ENCODE assay signal across 1 cellular context in the genomic region with DNA sequence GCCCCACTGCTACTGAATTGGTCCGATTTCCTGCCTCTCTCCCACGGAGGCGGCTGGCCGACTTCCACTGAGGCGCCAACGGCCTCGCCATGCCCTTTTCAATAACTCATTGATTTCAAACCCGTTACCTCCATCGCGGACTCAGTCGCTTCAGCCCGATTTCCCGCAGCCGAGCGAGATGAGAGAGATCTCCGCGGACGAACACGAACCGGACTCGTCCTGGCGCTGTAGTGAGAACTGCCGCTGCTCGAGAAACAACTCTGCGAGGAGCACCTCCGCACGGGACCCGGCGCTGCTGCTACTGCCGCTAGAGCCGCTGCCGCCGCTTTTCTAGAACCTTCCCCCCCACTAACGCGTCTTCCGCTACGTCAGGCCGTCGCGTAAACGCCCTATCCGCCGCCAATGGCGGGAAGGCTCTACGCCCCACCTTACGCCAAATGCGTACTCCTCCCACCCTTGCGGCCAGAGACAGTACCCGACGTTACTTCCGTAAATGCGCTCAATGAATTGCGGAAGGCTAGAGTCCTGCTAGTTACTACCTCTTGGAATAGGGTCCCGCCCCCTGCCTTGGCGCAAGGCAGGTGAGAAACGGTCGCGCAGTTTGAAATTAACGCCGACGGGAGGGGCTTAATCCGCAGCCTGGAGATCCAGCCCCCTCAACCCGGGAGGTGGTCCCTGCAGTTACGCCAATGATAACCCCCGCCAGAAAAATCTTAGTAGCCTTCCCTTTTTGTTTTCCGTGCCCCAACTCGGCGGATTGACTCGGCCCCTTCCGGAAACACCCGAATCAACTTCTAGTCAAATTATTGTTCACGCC.
TF ChIP-seq lines count a peak whose summit lies in the region.

TSS of gene HNRNPA2B1 (minus strand) at position 303 of the 817 bp plus-strand sequence. CDS start at position 134, 169 bp downstream.

TF ChIP-seq in HepG2, 621 proteins besides CTCF, POLR2A, EP300 and RAD21 (continued from another document and continues in another):
- TF ChIP-seq HES4 (CRISPR knock-in tag; IDR thresholded peaks at IDR 0.05; ENCODE audit: borderline replicate concordance) (peak; percentile 37; the same call in 1 of the 2 replicates), BORCS8-MEF2B (CRISPR knock-in tag; IDR thresholded peaks at IDR 0.05) (peak; percentile 79), NR2F1 (CRISPR knock-in tag; IDR thresholded peaks at IDR 0.05) (no peak), ZBTB8A (CRISPR knock-in tag; IDR thresholded peaks at IDR 0.05; ENCODE audit: borderline replicate concordance, low read depth) (peak; percentile 73; the same call in 1 of the 2 replicates), SP1 (IDR thresholded peaks at IDR 0.05) (no peak), SP1 (CRISPR knock-in tag; IDR thresholded peaks at IDR 0.05) (peak; percentile 69), ZNF430 (CRISPR knock-in tag; IDR thresholded peaks at IDR 0.05) (peak; percentile 96), ZNF598 (CRISPR knock-in tag; IDR thresholded peaks at IDR 0.05; ENCODE audit: borderline replicate concordance) (0 out of 2 replicates have a peak, but pooled peaks have one; percentile 65), ZNF552 (CRISPR knock-in tag; IDR thresholded peaks at IDR 0.05; ENCODE audit: borderline replicate concordance) (no peak), JDP2 (CRISPR knock-in tag; IDR thresholded peaks at IDR 0.05; ENCODE audit: borderline replicate concordance) (no peak), HMGXB4 (CRISPR knock-in tag; IDR thresholded peaks at IDR 0.05; ENCODE audit: borderline replicate concordance in 1 of 2, low read depth in 1 of 2) (peak; percentile 63 to 71; a peak in 3 of 4 replicates), ZNF75D (CRISPR knock-in tag; IDR thresholded peaks at IDR 0.05; ENCODE audit: borderline replicate concordance) (no peak), ZNF670 (CRISPR knock-in tag; IDR thresholded peaks at IDR 0.05; ENCODE audit: borderline replicate concordance) (no peak), AHR (CRISPR knock-in tag; IDR thresholded peaks at IDR 0.05) (0 out of 2 replicates have a peak, but pooled peaks have one; percentile 47), NBN (conservative IDR thresholded peaks at IDR 0.05) (no peak), ZBTB33 (CRISPR knock-in tag; IDR thresholded peaks at IDR 0.05) (no peak; the same call in 1 of the 2 replicates), ZFP90 (CRISPR knock-in tag; IDR thresholded peaks at IDR 0.05; ENCODE audit: borderline replicate concordance) (peak; percentile 75; the same call in 1 of the 2 replicates), ZNF530 (CRISPR knock-in tag; IDR thresholded peaks at IDR 0.05; ENCODE audit: low read depth) (no peak), FIP1L1 (IDR thresholded peaks at IDR 0.05; ENCODE audit: borderline replicate concordance, insufficient read depth, low read depth, low read length) (no peak), TCF7L2 (IDR thresholded peaks at IDR 0.05; ENCODE audit: low read depth, low read length) (no peak), ZNF367 (CRISPR knock-in tag; IDR thresholded peaks at IDR 0.05; ENCODE audit: borderline replicate concordance) (0 out of 2 replicates have a peak, but pooled peaks have one; percentile 36), FOXP1 (IDR thresholded peaks at IDR 0.05) (no peak), FOXP1 (CRISPR knock-in tag; IDR thresholded peaks at IDR 0.05) (no peak), TOE1 (CRISPR knock-in tag; IDR thresholded peaks at IDR 0.05) (no peak), KDM4B (CRISPR knock-in tag; IDR thresholded peaks at IDR 0.05) (peak; percentile 36), SP140L (CRISPR knock-in tag; IDR thresholded peaks at IDR 0.05; ENCODE audit: borderline replicate concordance) (no peak), ZNF263 (CRISPR knock-in tag; IDR thresholded peaks at IDR 0.05) (peak; percentile 67; the same call in 1 of the 2 replicates), ZNF572 (CRISPR knock-in tag; IDR thresholded peaks at IDR 0.05) (no peak), SIX4 (CRISPR knock-in tag; IDR thresholded peaks at IDR 0.05) (no peak), ZMAT3 (CRISPR knock-in tag; conservative IDR thresholded peaks at IDR 0.05) (0 out of 2 replicates have a peak, but pooled peaks have one; percentile 19), PHF20 (CRISPR knock-in tag; IDR thresholded peaks at IDR 0.05) (peak; percentile 50; the same call in 1 of the 2 replicates), ZNF569 (CRISPR knock-in tag; IDR thresholded peaks at IDR 0.05; ENCODE audit: borderline replicate concordance) (no peak), ZNF292 (CRISPR knock-in tag; IDR thresholded peaks at IDR 0.05; ENCODE audit: borderline replicate concordance, low read depth) (no peak), DPF2 (CRISPR knock-in tag; IDR thresholded peaks at IDR 0.05; ENCODE audit: borderline replicate concordance, low read depth) (no peak), MLXIP (CRISPR knock-in tag; IDR thresholded peaks at IDR 0.05; ENCODE audit: borderline replicate concordance) (peak; percentile 76; the same call in 1 of the 2 replicates), SRSF9 (IDR thresholded peaks at IDR 0.05; ENCODE audit: borderline replicate concordance, insufficient read depth, low read depth, low read length, poor library complexity, severe bottlenecking) (no peak), ZNF615 (CRISPR knock-in tag; IDR thresholded peaks at IDR 0.05; ENCODE audit: borderline replicate concordance) (no peak), ZNF337 (CRISPR knock-in tag; IDR thresholded peaks at IDR 0.05; ENCODE audit: borderline replicate concordance, low read depth) (no peak), IKZF4 (CRISPR knock-in tag; IDR thresholded peaks at IDR 0.05; ENCODE audit: borderline replicate concordance, low read depth, not compliant biosample characterization) (peak; percentile 78), ZNF383 (CRISPR knock-in tag; IDR thresholded peaks at IDR 0.05; ENCODE audit: borderline replicate concordance) (no peak), HOXA7 (CRISPR knock-in tag; IDR thresholded peaks at IDR 0.05) (no peak), HNRNPUL1 (IDR thresholded peaks at IDR 0.05; ENCODE audit: low read depth, low read length) (peak; percentile 81), KDM5B (CRISPR knock-in tag; IDR thresholded peaks at IDR 0.05; ENCODE audit: borderline replicate concordance) (peak; percentile 86), SNRNP70 (IDR thresholded peaks at IDR 0.05; ENCODE audit: low read depth, low read length) (peak; percentile 96)
- TF ChIP-seq, protein P1, sequence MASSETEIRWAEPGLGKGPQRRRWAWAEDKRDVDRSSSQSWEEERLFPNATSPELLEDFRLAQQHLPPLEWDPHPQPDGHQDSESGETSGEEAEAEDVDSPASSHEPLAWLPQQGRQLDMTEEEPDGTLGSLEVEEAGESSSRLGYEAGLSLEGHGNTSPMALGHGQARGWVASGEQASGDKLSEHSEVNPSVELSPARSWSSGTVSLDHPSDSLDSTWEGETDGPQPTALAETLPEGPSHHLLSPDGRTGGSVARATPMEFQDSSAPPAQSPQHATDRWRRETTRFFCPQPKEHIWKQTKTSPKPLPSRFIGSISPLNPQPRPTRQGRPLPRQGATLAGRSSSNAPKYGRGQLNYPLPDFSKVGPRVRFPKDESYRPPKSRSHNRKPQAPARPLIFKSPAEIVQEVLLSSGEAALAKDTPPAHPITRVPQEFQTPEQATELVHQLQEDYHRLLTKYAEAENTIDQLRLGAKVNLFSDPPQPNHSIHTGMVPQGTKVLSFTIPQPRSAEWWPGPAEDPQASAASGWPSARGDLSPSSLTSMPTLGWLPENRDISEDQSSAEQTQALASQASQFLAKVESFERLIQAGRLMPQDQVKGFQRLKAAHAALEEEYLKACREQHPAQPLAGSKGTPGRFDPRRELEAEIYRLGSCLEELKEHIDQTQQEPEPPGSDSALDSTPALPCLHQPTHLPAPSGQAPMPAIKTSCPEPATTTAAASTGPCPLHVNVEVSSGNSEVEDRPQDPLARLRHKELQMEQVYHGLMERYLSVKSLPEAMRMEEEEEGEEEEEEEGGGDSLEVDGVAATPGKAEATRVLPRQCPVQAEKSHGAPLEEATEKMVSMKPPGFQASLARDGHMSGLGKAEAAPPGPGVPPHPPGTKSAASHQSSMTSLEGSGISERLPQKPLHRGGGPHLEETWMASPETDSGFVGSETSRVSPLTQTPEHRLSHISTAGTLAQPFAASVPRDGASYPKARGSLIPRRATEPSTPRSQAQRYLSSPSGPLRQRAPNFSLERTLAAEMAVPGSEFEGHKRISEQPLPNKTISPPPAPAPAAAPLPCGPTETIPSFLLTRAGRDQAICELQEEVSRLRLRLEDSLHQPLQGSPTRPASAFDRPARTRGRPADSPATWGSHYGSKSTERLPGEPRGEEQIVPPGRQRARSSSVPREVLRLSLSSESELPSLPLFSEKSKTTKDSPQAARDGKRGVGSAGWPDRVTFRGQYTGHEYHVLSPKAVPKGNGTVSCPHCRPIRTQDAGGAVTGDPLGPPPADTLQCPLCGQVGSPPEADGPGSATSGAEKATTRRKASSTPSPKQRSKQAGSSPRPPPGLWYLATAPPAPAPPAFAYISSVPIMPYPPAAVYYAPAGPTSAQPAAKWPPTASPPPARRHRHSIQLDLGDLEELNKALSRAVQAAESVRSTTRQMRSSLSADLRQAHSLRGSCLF (CRISPR knock-in tag; IDR thresholded peaks at IDR 0.05; ENCODE audit: borderline replicate concordance), result 0 out of 2 replicates have a peak, but pooled peaks have one; percentile 34
- TF ChIP-seq, protein P2, sequence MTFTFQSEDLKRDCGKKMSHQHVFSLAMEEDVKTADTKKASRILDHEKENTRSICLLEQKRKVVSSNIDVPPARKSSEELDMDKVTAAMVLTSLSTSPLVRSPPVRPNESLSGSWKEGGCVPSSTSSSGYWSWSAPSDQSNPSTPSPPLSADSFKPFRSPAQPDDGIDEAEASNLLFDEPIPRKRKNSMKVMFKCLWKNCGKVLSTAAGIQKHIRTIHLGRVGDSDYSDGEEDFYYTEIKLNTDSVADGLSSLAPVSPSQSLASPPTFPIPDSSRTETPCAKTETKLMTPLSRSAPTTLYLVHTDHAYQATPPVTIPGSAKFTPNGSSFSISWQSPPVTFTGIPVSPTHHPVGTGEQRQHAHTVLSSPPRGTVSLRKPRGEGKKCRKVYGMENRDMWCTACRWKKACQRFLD (CRISPR knock-in tag; IDR thresholded peaks at IDR 0.05; ENCODE audit: borderline replicate concordance), result no peak
- TF ChIP-seq, protein P3, sequence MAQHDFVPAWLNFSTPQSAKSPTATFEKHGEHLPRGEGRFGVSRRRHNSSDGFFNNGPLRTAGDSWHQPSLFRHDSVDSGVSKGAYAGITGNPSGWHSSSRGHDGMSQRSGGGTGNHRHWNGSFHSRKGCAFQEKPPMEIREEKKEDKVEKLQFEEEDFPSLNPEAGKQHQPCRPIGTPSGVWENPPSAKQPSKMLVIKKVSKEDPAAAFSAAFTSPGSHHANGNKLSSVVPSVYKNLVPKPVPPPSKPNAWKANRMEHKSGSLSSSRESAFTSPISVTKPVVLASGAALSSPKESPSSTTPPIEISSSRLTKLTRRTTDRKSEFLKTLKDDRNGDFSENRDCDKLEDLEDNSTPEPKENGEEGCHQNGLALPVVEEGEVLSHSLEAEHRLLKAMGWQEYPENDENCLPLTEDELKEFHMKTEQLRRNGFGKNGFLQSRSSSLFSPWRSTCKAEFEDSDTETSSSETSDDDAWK (CRISPR knock-in tag; IDR thresholded peaks at IDR 0.05), result no peak
- TF ChIP-seq, protein P4, sequence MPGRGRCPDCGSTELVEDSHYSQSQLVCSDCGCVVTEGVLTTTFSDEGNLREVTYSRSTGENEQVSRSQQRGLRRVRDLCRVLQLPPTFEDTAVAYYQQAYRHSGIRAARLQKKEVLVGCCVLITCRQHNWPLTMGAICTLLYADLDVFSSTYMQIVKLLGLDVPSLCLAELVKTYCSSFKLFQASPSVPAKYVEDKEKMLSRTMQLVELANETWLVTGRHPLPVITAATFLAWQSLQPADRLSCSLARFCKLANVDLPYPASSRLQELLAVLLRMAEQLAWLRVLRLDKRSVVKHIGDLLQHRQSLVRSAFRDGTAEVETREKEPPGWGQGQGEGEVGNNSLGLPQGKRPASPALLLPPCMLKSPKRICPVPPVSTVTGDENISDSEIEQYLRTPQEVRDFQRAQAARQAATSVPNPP (CRISPR knock-in tag; IDR thresholded peaks at IDR 0.05), result no peak; the same call in 1 of the 2 replicates
